11 cellular contexts compared by ENCODE assay signal in the genomic region with DNA sequence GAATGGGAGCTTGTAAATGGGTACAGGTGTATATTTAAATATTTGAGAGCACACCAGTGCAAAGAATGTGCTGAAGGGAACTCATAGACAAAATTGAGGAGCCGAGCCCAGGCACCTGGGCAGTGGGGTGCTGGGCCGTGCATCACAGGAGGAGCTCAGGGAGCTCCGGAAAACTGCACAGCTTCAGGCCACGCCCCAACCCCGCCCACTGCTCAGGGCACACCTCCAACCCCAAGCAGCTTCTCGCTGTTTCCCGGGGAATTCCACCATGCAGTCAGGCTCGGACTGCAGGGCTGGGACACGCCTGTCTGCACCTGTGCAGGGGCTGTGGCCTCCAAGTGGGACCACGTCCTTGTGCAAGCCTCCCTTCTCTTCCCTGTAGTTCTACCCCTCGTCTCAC.
DNase-seq lines count a peak whose midpoint lies in the region; ATAC-seq, FAIRE-seq and TF ChIP-seq lines count a peak whose summit lies in the region.
"Had no signal": no experiment of that assay in that cellular context is flagged by ENCODE, and none has a peak within 500 bp of the region (broad histone marks: within the 10 kb centered on the region; RNA-seq: fewer than 3 reads in every experiment).

No MANE protein-coding gene starts in this region.

- no peaks in the 10 kb centered on the region for H4K20me1 ChIP-seq in mammary epithelial cell (ENCODE audit: insufficient read depth, low read length)

- ATAC-seq in left colon (peak; percentile 95), HG03460 (IDR thresholded peaks at IDR 0.05; ENCODE audit: unreplicated experiment) (no peak)
- ATAC-seq: activated naive CD8-positive, alpha-beta T cell treated with anti-CD3 and anti-CD28 coated beads, Interleukin-2, amount 50 U/mL, for 24 hours had no signal

- no peaks in the 10 kb centered on the region for H3K9me3 ChIP-seq in mammary epithelial cell (replicated peaks; ENCODE audit: insufficient read depth, low read length)
- H3K9me3 ChIP-seq: neutrophil had no signal

- H3K4me1 ChIP-seq in mammary epithelial cell (ENCODE audit: insufficient read depth, low read length) = no peaks in the 10 kb centered on the region

- CTCF ChIA-PET in mammary epithelial cell (lab: Charles Lee; ENCODE audit: low non-redundant PET) = no interaction called here

- H2AFZ ChIP-seq in mammary epithelial cell (ENCODE audit: low read depth, low read length) = no peak overlapping the region

- H3K4me2 ChIP-seq in mammary epithelial cell (ENCODE audit: insufficient read depth, low read depth, low read length) = no peak overlapping the region

- TF ChIP-seq CTCF in 22Rv1 (IDR thresholded peaks at IDR 0.05) = no peak
- no peak for TF ChIP-seq CTCF in mammary epithelial cell (conservative IDR thresholded peaks at IDR 0.05 in 1 of 2, IDR thresholded peaks at IDR 0.05 in 1 of 2; ENCODE audit: extremely low read depth in 1 of 2, insufficient read depth in 1 of 2, low read depth in 1 of 2, low read length in 2 of 2)

- FAIRE-seq in H54 (lab: Jason Lieb, UNC) = no peak

- intact Hi-C loops in mammary epithelial cell (cut with micrococcal nuclease) = no loop called here
- intact Hi-C loops in left colon (cut with DNase I, micrococcal nuclease) = no loop called here

- DNase-seq in H54 (ENCODE audit: insufficient read length, low spot score) (peak; percentile 42), mammary epithelial cell (peak; percentile 44), left colon (peak; percentile 87 to 92), NCI-H1092 treated with DMSO at 0.1 percent for 48 hours (lab: John Stamatoyannopoulos, UW) (no peak), HuH-7 (ENCODE audit: low spot score) (no peak), NOMO-1 treated with DMSO at 0.1 percent for 48 hours (lab: John Stamatoyannopoulos, UW; ENCODE audit: unreplicated experiment) (no peak)
- DNase-seq: activated naive CD8-positive, alpha-beta T cell treated with anti-CD3 and anti-CD28 coated beads, Interleukin-2, amount 50 U/mL, for 24 hours; NCI-H146 had no signal

- TF ChIP-seq POLR2A in H54 (IDR thresholded peaks at IDR 0.05; ENCODE audit: low read depth, low read length) = no peak

- dilution Hi-C loops in mammary epithelial cell (cut with HindIII; ENCODE audit: low sequenced_read_pairs) = no loop called here

- no TSS peak for BruUV-seq in mammary epithelial cell (replicated peaks; lab: Mats Ljungman, UMichigan)

- no peaks in the 10 kb centered on the region for H3K27me3 ChIP-seq in mammary epithelial cell (ENCODE audit: insufficient read depth, low read length)
- H3K27me3 ChIP-seq: neutrophil had no signal

- in situ Hi-C loops in mammary epithelial cell (cut with MboI; ENCODE audit: low sequenced_read_pairs in 2 of 2) = no loop called here

- H3K9ac ChIP-seq in mammary epithelial cell (ENCODE audit: insufficient read depth, low read length) = no peak overlapping the region

- no peak overlapping the region for H3K4me3 ChIP-seq in mammary epithelial cell (replicated peaks in 1 of 3; ENCODE audit: insufficient read depth in 1 of 3, low read depth in 2 of 3, low read length in 3 of 3)

- H3K27ac ChIP-seq in 22Rv1 (0 out of 2 replicates have a peak overlapping the region, but pooled peaks have one; percentile 5), mammary epithelial cell (ENCODE audit: insufficient read depth, low read depth, low read length) (no peak overlapping the region)
- H3K27ac ChIP-seq: neutrophil had no signal

- H3K79me2 ChIP-seq in mammary epithelial cell (ENCODE audit: insufficient read depth, low read length) = no peaks in the 10 kb centered on the region

- WGBS in mammary epithelial cell (ENCODE audit: low coverage, missing lambda C conversion rate) = 34% methylated on average over 10 of the region's 11 CpGs

- H3K36me3 ChIP-seq in mammary epithelial cell (ENCODE audit: insufficient read depth, low read length) = no peaks in the 10 kb centered on the region

Comparison
In these comparisons a context has a peak if more than half of its experiments do, and no peak if none do; other contexts are left out.
1. DNase-seq: peak in H54 (single experiment), mammary epithelial cell (single experiment) and left colon (2 of 2); none in NCI-H1092 treated with DMSO at 0.1 percent for 48 hours (single experiment), HuH-7 (single experiment) and NOMO-1 treated with DMSO at 0.1 percent for 48 hours (single experiment).